In the genomic region with DNA sequence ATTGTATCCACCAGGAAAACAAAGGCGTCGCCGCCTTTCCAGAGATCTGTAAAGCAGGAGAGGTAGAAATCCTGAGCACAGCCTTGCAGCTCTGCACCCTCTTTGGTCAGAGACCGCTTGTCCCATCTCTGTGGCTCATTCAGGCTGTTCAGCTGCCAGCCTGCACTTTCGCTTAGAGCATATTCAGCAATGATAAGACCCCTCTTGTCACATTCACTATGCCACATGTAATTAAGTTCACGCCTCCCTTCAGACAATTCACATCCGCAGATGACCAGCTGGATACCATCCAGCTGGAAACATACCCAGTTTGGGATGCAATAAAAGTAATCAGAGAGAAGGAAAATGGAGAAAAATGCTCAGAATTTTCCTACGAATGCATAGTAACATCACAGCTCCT, we compare ENCODE assay signal across 2 cellular contexts.
TF ChIP-seq lines count a peak whose summit lies in the region.

No MANE protein-coding gene starts in this region.

TF ChIP-seq in GM23338, 12 proteins besides CTCF, POLR2A, EP300 and RAD21 (continues in another document):
- TF ChIP-seq ZNF462 (CRISPR knock-in tag; IDR thresholded peaks at IDR 0.05) (no peak), ZNF114 (CRISPR knock-in tag; IDR thresholded peaks at IDR 0.05) (no peak), STAT1 (IDR thresholded peaks at IDR 0.05; ENCODE audit: unreplicated experiment) (no peak), EZH2phosphoT487 (IDR thresholded peaks at IDR 0.05; ENCODE audit: unreplicated experiment) (no peak), ZNF331 (CRISPR knock-in tag; IDR thresholded peaks at IDR 0.05; ENCODE audit: low read depth) (no peak), REST (IDR thresholded peaks at IDR 0.05; ENCODE audit: unreplicated experiment) (no peak), NANOG (IDR thresholded peaks at IDR 0.05; ENCODE audit: borderline replicate concordance) (no peak), CREB1 (CRISPR knock-in tag; IDR thresholded peaks at IDR 0.05; ENCODE audit: low read depth) (no peak), POLR2AphosphoS5 (IDR thresholded peaks at IDR 0.05; ENCODE audit: low read depth) (no peak)
- TF ChIP-seq, protein P1, sequence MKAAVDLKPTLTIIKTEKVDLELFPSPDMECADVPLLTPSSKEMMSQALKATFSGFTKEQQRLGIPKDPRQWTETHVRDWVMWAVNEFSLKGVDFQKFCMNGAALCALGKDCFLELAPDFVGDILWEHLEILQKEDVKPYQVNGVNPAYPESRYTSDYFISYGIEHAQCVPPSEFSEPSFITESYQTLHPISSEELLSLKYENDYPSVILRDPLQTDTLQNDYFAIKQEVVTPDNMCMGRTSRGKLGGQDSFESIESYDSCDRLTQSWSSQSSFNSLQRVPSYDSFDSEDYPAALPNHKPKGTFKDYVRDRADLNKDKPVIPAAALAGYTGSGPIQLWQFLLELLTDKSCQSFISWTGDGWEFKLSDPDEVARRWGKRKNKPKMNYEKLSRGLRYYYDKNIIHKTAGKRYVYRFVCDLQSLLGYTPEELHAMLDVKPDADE (IDR thresholded peaks at IDR 0.05) = no peak

TF ChIP-seq in HepG2, 621 proteins besides CTCF, POLR2A, EP300 and RAD21:
- TF ChIP-seq ZNF570 (CRISPR knock-in tag; IDR thresholded peaks at IDR 0.05; ENCODE audit: borderline replicate concordance) (no peak), ZFP82 (CRISPR knock-in tag; IDR thresholded peaks at IDR 0.05; ENCODE audit: borderline replicate concordance) (no peak), ZNF296 (CRISPR knock-in tag; conservative IDR thresholded peaks at IDR 0.05) (no peak), REXO4 (CRISPR knock-in tag; IDR thresholded peaks at IDR 0.05; ENCODE audit: borderline replicate concordance) (no peak), EHMT2 (IDR thresholded peaks at IDR 0.05; ENCODE audit: borderline replicate concordance, low read depth, low read length) (no peak), ZNF121 (CRISPR knock-in tag; IDR thresholded peaks at IDR 0.05) (no peak), MED8 (CRISPR knock-in tag; IDR thresholded peaks at IDR 0.05; ENCODE audit: insufficient replicate concordance) (no peak), PRPF4 (IDR thresholded peaks at IDR 0.05; ENCODE audit: low read depth, low read length, poor library complexity, severe bottlenecking) (no peak), ZSCAN31 (CRISPR knock-in tag; IDR thresholded peaks at IDR 0.05; ENCODE audit: low read depth) (no peak), NFE2L2 (IDR thresholded peaks at IDR 0.05; ENCODE audit: low read length) (no peak)
- TF ChIP-seq, protein P2, sequence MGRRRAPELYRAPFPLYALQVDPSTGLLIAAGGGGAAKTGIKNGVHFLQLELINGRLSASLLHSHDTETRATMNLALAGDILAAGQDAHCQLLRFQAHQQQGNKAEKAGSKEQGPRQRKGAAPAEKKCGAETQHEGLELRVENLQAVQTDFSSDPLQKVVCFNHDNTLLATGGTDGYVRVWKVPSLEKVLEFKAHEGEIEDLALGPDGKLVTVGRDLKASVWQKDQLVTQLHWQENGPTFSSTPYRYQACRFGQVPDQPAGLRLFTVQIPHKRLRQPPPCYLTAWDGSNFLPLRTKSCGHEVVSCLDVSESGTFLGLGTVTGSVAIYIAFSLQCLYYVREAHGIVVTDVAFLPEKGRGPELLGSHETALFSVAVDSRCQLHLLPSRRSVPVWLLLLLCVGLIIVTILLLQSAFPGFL (CRISPR knock-in tag; IDR thresholded peaks at IDR 0.05) = no peak
- TF ChIP-seq, protein P3, sequence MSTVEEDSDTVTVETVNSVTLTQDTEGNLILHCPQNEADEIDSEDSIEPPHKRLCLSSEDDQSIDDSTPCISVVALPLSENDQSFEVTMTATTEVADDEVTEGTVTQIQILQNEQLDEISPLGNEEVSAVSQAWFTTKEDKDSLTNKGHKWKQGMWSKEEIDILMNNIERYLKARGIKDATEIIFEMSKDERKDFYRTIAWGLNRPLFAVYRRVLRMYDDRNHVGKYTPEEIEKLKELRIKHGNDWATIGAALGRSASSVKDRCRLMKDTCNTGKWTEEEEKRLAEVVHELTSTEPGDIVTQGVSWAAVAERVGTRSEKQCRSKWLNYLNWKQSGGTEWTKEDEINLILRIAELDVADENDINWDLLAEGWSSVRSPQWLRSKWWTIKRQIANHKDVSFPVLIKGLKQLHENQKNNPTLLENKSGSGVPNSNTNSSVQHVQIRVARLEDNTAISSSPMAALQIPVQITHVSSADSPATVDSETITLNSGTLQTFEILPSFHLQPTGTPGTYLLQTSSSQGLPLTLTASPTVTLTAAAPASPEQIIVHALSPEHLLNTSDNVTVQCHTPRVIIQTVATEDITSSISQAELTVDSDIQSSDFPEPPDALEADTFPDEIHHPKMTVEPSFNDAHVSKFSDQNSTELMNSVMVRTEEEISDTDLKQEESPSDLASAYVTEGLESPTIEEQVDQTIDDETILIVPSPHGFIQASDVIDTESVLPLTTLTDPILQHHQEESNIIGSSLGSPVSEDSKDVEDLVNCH (CRISPR knock-in tag; IDR thresholded peaks at IDR 0.05) = no peak
- TF ChIP-seq, protein P4, sequence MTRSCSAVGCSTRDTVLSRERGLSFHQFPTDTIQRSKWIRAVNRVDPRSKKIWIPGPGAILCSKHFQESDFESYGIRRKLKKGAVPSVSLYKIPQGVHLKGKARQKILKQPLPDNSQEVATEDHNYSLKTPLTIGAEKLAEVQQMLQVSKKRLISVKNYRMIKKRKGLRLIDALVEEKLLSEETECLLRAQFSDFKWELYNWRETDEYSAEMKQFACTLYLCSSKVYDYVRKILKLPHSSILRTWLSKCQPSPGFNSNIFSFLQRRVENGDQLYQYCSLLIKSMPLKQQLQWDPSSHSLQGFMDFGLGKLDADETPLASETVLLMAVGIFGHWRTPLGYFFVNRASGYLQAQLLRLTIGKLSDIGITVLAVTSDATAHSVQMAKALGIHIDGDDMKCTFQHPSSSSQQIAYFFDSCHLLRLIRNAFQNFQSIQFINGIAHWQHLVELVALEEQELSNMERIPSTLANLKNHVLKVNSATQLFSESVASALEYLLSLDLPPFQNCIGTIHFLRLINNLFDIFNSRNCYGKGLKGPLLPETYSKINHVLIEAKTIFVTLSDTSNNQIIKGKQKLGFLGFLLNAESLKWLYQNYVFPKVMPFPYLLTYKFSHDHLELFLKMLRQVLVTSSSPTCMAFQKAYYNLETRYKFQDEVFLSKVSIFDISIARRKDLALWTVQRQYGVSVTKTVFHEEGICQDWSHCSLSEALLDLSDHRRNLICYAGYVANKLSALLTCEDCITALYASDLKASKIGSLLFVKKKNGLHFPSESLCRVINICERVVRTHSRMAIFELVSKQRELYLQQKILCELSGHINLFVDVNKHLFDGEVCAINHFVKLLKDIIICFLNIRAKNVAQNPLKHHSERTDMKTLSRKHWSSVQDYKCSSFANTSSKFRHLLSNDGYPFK (CRISPR knock-in tag; IDR thresholded peaks at IDR 0.05; ENCODE audit: borderline replicate concordance) = no peak
